ENCODE assay signal across 32 cellular contexts in genomic region chr18:38427736-38428135, GRCh38.
"Had no signal": no experiment of that assay in that cellular context is flagged by ENCODE, and none has a peak within 500 bp of the region (broad histone marks: within the 10 kb centered on the region; RNA-seq: fewer than 3 reads in every experiment).

No MANE protein-coding gene starts in this region.

- H3K27ac Mint-ChIP-seq: activated CD4-positive, alpha-beta memory T cell treated with anti-CD3 and anti-CD28 coated beads for 36 hours; activated CD4-positive, alpha-beta T cell treated with anti-CD3 and anti-CD28 coated beads for 36 hours; activated CD4-positive, alpha-beta T cell treated with anti-CD3 and anti-CD28 coated beads, Interleukin-2, amount 10 ng/mL, durations not matched to agents 24 days and 14 days; activated CD8-positive, alpha-beta memory T cell treated with anti-CD3 and anti-CD28 coated beads, Interleukin-2, amount 10 ng/mL, durations not matched to agents 7 days and 5 days; activated CD8-positive, alpha-beta T cell treated with anti-CD3 and anti-CD28 coated beads, Interleukin-2, amount 10 ng/mL, durations not matched to agents 7 days and 5 days; activated naive CD8-positive, alpha-beta T cell; activated T-helper 1 cell treated with anti-CD3 and anti-CD28 coated beads, Interleukin-12 subunit alpha, Interleukin-12 subunit beta, Interleukin-2, Interleukin-4 antibody, amounts not matched to agents 30 ng/mL and 10 ng/mL and 1 ng/mL, durations not matched to agents 14 hours and 24 hours and 36 hours; activated T-helper 2 cell treated with anti-CD3 and anti-CD28 coated beads, Interferon-gamma antibody, Interleukin-2, Interleukin-4, amounts not matched to agents 10 μg/mL and 5 μg/mL and 100 μg/mL, durations not matched to agents 14 hours and 24 hours and 36 hours; dendritic cell treated with granulocyte-macrophage colony-stimulating factor and Interleukin-4, amounts not matched to agents 40 ng/mL and 50 ng/mL, for 4 days; endodermal cell; T-helper 17 cell; T-helper 2 cell treated with Interferon-gamma antibody and Interleukin-4, amounts not matched to agents 5 μg/mL and 100 μg/mL, for 36 hours had no signal

- H3K36me3 ChIP-seq: brain microvascular endothelial cell, heart left ventricle, WERI-Rb-1 had no signal

- H3K4me1 Mint-ChIP-seq: activated CD4-positive, alpha-beta T cell treated with anti-CD3 and anti-CD28 coated beads for 36 hours; activated CD4-positive, alpha-beta T cell treated with anti-CD3 and anti-CD28 coated beads, Interleukin-2, amount 10 ng/mL, durations not matched to agents 24 days and 14 days; activated CD8-positive, alpha-beta memory T cell treated with anti-CD3 and anti-CD28 coated beads, Interleukin-2, amount 10 ng/mL, durations not matched to agents 7 days and 5 days; central memory CD8-positive, alpha-beta T cell; T-helper 17 cell had no signal

- H3K4me3 ChIP-seq: coronary artery, dorsolateral prefrontal cortex, heart left ventricle had no signal

- H3K4me1 ChIP-seq: heart left ventricle had no signal

- H3K9me3 Mint-ChIP-seq: activated CD4-positive, alpha-beta memory T cell treated with anti-CD3 and anti-CD28 coated beads for 36 hours; activated CD4-positive, alpha-beta T cell treated with anti-CD3 and anti-CD28 coated beads, Interleukin-2, amount 10 ng/mL, durations not matched to agents 24 days and 14 days; activated T-helper 1 cell treated with anti-CD3 and anti-CD28 coated beads, Interleukin-12 subunit alpha, Interleukin-12 subunit beta, Interleukin-2, Interleukin-4 antibody, amounts not matched to agents 30 ng/mL and 10 ng/mL and 1 ng/mL, durations not matched to agents 14 hours and 24 hours and 36 hours; activated T-helper 2 cell treated with anti-CD3 and anti-CD28 coated beads, Interferon-gamma antibody, Interleukin-2, Interleukin-4, amounts not matched to agents 10 μg/mL and 5 μg/mL and 100 μg/mL, durations not matched to agents 14 hours and 24 hours and 36 hours; dendritic cell treated with granulocyte-macrophage colony-stimulating factor and Interleukin-4, amounts not matched to agents 40 ng/mL and 50 ng/mL, for 4 days; endodermal cell; T-helper 2 cell treated with Interferon-gamma antibody and Interleukin-4, amounts not matched to agents 5 μg/mL and 100 μg/mL, for 36 hours had no signal

- ATAC-seq: activated CD4-positive, alpha-beta T cell treated with anti-CD3 and anti-CD28 coated beads for 36 hours; activated CD8-positive, alpha-beta memory T cell treated with anti-CD3 and anti-CD28 coated beads, Interleukin-2, amount 10 ng/mL, durations not matched to agents 7 days and 5 days; activated CD8-positive, alpha-beta T cell treated with anti-CD3 and anti-CD28 coated beads, Interleukin-2, amount 10 ng/mL, durations not matched to agents 7 days and 5 days; esophagus mucosa; heart left ventricle; T-helper 17 cell had no signal

- H3K27me3 ChIP-seq: brain microvascular endothelial cell, dorsolateral prefrontal cortex, heart left ventricle had no signal

- H3K36me3 Mint-ChIP-seq: activated CD4-positive, alpha-beta memory T cell treated with anti-CD3 and anti-CD28 coated beads for 36 hours; activated CD8-positive, alpha-beta memory T cell treated with anti-CD3 and anti-CD28 coated beads, Interleukin-2, amount 10 ng/mL, durations not matched to agents 7 days and 5 days; activated naive CD8-positive, alpha-beta T cell had no signal

- H3K27me3 Mint-ChIP-seq: activated CD4-positive, alpha-beta memory T cell treated with anti-CD3 and anti-CD28 coated beads for 36 hours; activated CD4-positive, alpha-beta T cell treated with anti-CD3 and anti-CD28 coated beads for 36 hours; activated CD4-positive, alpha-beta T cell treated with anti-CD3 and anti-CD28 coated beads, Interleukin-2, amount 10 ng/mL, durations not matched to agents 24 days and 14 days; activated CD8-positive, alpha-beta memory T cell treated with anti-CD3 and anti-CD28 coated beads, Interleukin-2, amount 10 ng/mL, durations not matched to agents 7 days and 5 days; activated naive CD8-positive, alpha-beta T cell; central memory CD8-positive, alpha-beta T cell; dendritic cell treated with granulocyte-macrophage colony-stimulating factor and Interleukin-4, amounts not matched to agents 40 ng/mL and 50 ng/mL, for 4 days; T-helper 17 cell had no signal

- DNase-seq: activated CD4-positive, alpha-beta memory T cell treated with anti-CD3 and anti-CD28 coated beads for 36 hours; activated CD4-positive, alpha-beta T cell treated with anti-CD3 and anti-CD28 coated beads, Interleukin-2, amount 10 ng/mL, durations not matched to agents 24 days and 14 days; activated CD4-positive, CD25-positive, alpha-beta regulatory T cell; activated CD4-positive, CD25-positive, alpha-beta regulatory T cell treated with anti-CD3 and anti-CD28 coated beads, Interleukin-2, amount 50 U/mL, for 72 hours; activated CD8-positive, alpha-beta memory T cell treated with anti-CD3 and anti-CD28 coated beads, Interleukin-2, amount 10 ng/mL, durations not matched to agents 7 days and 5 days; activated CD8-positive, alpha-beta memory T cell treated with anti-CD3 and anti-CD28 coated beads, Interleukin-2, amount 50 U/mL, for 4 hours; activated CD8-positive, alpha-beta T cell treated with anti-CD3 and anti-CD28 coated beads, Interleukin-2, amount 10 ng/mL, durations not matched to agents 7 days and 5 days; activated gamma-delta T cell treated with Interleukin-2 at 50 U/mL for 16 hours; activated naive CD4-positive, alpha-beta T cell treated with anti-CD3 and anti-CD28 coated beads, Interleukin-2, amount 50 U/mL, for 16 hours; activated naive CD4-positive, alpha-beta T cell treated with Interleukin-2 at 50 U/mL for 16 hours; activated T-cell treated with anti-CD3 and anti-CD28 coated beads, Interleukin-2, amount 50 U/mL, for 1 hour; activated T-cell treated with anti-CD3 and anti-CD28 coated beads, Interleukin-2, amount 50 U/mL, for 48 hours; amniotic stem cell; brain microvascular endothelial cell; effector memory CD4-positive, alpha-beta T cell; endodermal cell; foreskin fibroblast; heart left ventricle; T-helper 1 cell; T-helper 17 cell; T1000 had no signal

- H3K4me3 Mint-ChIP-seq: activated CD4-positive, alpha-beta memory T cell treated with anti-CD3 and anti-CD28 coated beads for 36 hours; activated CD4-positive, alpha-beta T cell treated with anti-CD3 and anti-CD28 coated beads for 36 hours; activated CD4-positive, alpha-beta T cell treated with anti-CD3 and anti-CD28 coated beads, Interleukin-2, amount 10 ng/mL, durations not matched to agents 24 days and 14 days; activated CD8-positive, alpha-beta memory T cell treated with anti-CD3 and anti-CD28 coated beads, Interleukin-2, amount 10 ng/mL, durations not matched to agents 7 days and 5 days; activated CD8-positive, alpha-beta T cell treated with anti-CD3 and anti-CD28 coated beads, Interleukin-2, amount 10 ng/mL, durations not matched to agents 7 days and 5 days; activated naive CD8-positive, alpha-beta T cell; activated T-helper 1 cell treated with anti-CD3 and anti-CD28 coated beads, Interleukin-12 subunit alpha, Interleukin-12 subunit beta, Interleukin-2, Interleukin-4 antibody, amounts not matched to agents 30 ng/mL and 10 ng/mL and 1 ng/mL, durations not matched to agents 14 hours and 24 hours and 36 hours; central memory CD8-positive, alpha-beta T cell; dendritic cell treated with granulocyte-macrophage colony-stimulating factor and Interleukin-4, amounts not matched to agents 40 ng/mL and 50 ng/mL, for 4 days; endodermal cell; T-helper 17 cell; T-helper 2 cell treated with Interferon-gamma antibody and Interleukin-4, amounts not matched to agents 5 μg/mL and 100 μg/mL, for 36 hours had no signal

- H3K27ac ChIP-seq: brain microvascular endothelial cell, coronary artery, dorsolateral prefrontal cortex, heart left ventricle, WERI-Rb-1 had no signal
